In the genomic region with DNA sequence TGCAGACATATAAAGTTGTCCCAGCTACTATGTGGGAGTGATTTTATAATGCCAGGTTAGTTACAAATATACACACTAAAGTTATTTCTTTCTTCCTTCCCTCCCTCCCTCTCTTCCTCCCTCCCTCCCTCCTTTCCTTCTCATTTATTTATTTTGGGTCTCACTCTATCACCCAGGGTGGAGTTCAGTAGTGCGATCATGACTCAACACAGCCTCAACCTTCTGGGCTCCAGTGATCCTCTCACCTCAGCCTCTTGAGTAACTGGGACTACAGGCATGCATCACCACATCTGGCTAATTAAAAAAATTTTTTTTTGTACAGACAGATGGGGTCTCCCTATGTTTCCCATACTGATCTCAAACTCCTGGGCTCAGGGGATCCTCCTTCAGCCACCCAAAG, we compare ENCODE assay signal across 17 cellular contexts. TPM values are rescaled to one million over a fixed set of nuclear protein-coding genes. Genes with fewer than 3 reads are reported as not detected.
DNase-seq lines count a peak whose midpoint lies in the region; ATAC-seq, FAIRE-seq and TF ChIP-seq lines count a peak whose summit lies in the region.
"Had no signal": no experiment of that assay in that cellular context is flagged by ENCODE, and none has a peak within 500 bp of the region (broad histone marks: within the 10 kb centered on the region; RNA-seq: fewer than 3 reads in every experiment).

No MANE protein-coding gene starts in this region.

- TF ChIP-seq CTCF in bronchial epithelial cell (IDR thresholded peaks at IDR 0.05; ENCODE audit: insufficient read depth, low read length, severe bottlenecking): no peak

- ATAC-seq in activated naive CD4-positive, alpha-beta T cell treated with anti-CD3 and anti-CD28 coated beads, Interleukin-2, amount 50 U/mL, for 72 hours: peak; percentile 43 to 90
- ATAC-seq in HG02798 (IDR thresholded peaks at IDR 0.05; ENCODE audit: poor library complexity, unreplicated experiment): no peak
- no peak for ATAC-seq in GM21526 (IDR thresholded peaks at IDR 0.05; ENCODE audit: low FRiP score, unreplicated experiment)

- no peaks in the 10 kb centered on the region for H3K36me3 ChIP-seq in bronchial epithelial cell (ENCODE audit: control insufficient read depth, insufficient read depth, low read length)
- H3K36me3 ChIP-seq: left ventricle myocardium inferior had no signal

- FAIRE-seq in bronchial epithelial cell (lab: Jason Lieb, UNC): no peak
- FAIRE-seq: endothelial cell of umbilical vein had no signal

- no peak for DNase-seq in activated naive CD4-positive, alpha-beta T cell treated with anti-CD3 and anti-CD28 coated beads, Interleukin-2, amount 50 U/mL, for 72 hours (ENCODE audit: low spot score in 2 of 2)
- DNase-seq in activated naive CD4-positive, alpha-beta T cell treated with Interleukin-2 at 50 U/mL for 16 hours: no peak
- DNase-seq in HS-5 (ENCODE audit: low read depth) (peak; percentile 33), bronchial epithelial cell (ENCODE audit: low read depth) (peak; percentile 37), kidney tubule cell (ENCODE audit: low spot score) (peak; percentile 24), NOMO-1 treated with DMSO at 0.1 percent for 48 hours (lab: John Stamatoyannopoulos, UW; ENCODE audit: unreplicated experiment) (no peak)
- DNase-seq: activated CD4-positive, alpha-beta T cell treated with anti-CD3 and anti-CD28 coated beads, Interleukin-2, amount 10 ng/mL, durations not matched to agents 24 days and 14 days; activated naive CD4-positive, alpha-beta T cell treated with anti-CD3 and anti-CD28 coated beads, Interleukin-2, amount 10 ng/mL, durations not matched to agents 7 days and 5 days; cortex of kidney; glutamatergic neuron; left ventricle myocardium inferior; NCI-H187 treated with DMSO at 0.1 percent for 48 hours; SK-N-SH had no signal

- H3K4me3 ChIP-seq in bronchial epithelial cell (ENCODE audit: low read depth, low read length): no peak overlapping the region
- H3K4me3 ChIP-seq: left ventricle myocardium inferior, smooth muscle cell had no signal

- no peaks in the 10 kb centered on the region for H3K27me3 ChIP-seq in bronchial epithelial cell (ENCODE audit: control insufficient read depth, insufficient read depth, low read length)

- peaks cover 0 to 28% of the 10 kb centered on the region in 2 donors for H3K36me3 Mint-ChIP-seq in activated naive CD4-positive, alpha-beta T cell treated with anti-CD3 and anti-CD28 coated beads, Interleukin-2, amount 50 U/mL, for 72 hours

- H3K9me3 Mint-ChIP-seq in activated naive CD4-positive, alpha-beta T cell treated with anti-CD3 and anti-CD28 coated beads, Interleukin-2, amount 50 U/mL, for 72 hours: peaks cover 0 to 3% of the 10 kb centered on the region in 2 donors
- H3K9me3 Mint-ChIP-seq: activated CD4-positive, alpha-beta T cell treated with anti-CD3 and anti-CD28 coated beads, Interleukin-2, amount 10 ng/mL, durations not matched to agents 24 days and 14 days had no signal

- H3K27ac Mint-ChIP-seq in activated naive CD4-positive, alpha-beta T cell treated with anti-CD3 and anti-CD28 coated beads, Interleukin-2, amount 50 U/mL, for 72 hours: no peak overlapping the region
- H3K27ac Mint-ChIP-seq: activated CD4-positive, alpha-beta T cell treated with anti-CD3 and anti-CD28 coated beads, Interleukin-2, amount 10 ng/mL, durations not matched to agents 24 days and 14 days; activated naive CD4-positive, alpha-beta T cell treated with anti-CD3 and anti-CD28 coated beads, Interleukin-2, amount 10 ng/mL, durations not matched to agents 7 days and 5 days had no signal

RNA-seq across cellular contexts. Expression of a gene that starts 59.2 kb away (rescaled TPM):
- total RNA-seq in activated naive CD4-positive, alpha-beta T cell treated with anti-CD3 and anti-CD28 coated beads, Interleukin-2, amount 50 U/mL, for 72 hours: 10 to 100 TPM; 58.5 to 71.4 TPM
- total RNA-seq in bronchial epithelial cell: 22.8 and 24.0 TPM in 2 replicates

Comparison
In these comparisons a context has a peak if more than half of its experiments do, and no peak if none do; other contexts are left out.
1. ATAC-seq: peak in activated naive CD4-positive, alpha-beta T cell treated with anti-CD3 and anti-CD28 coated beads, Interleukin-2, amount 50 U/mL, for 72 hours (2 of 2); none in HG02798 (single experiment) and GM21526 (single experiment).
2. DNase-seq: peak in HS-5 (single experiment), bronchial epithelial cell (single experiment) and kidney tubule cell (single experiment); none in activated naive CD4-positive, alpha-beta T cell treated with anti-CD3 and anti-CD28 coated beads, Interleukin-2, amount 50 U/mL, for 72 hours (0 of 2), activated naive CD4-positive, alpha-beta T cell treated with Interleukin-2 at 50 U/mL for 16 hours (single experiment) and NOMO-1 treated with DMSO at 0.1 percent for 48 hours (single experiment).